11 cellular contexts compared by ENCODE assay signal in genomic region chr10:114658175-114658574, GRCh38. TPM values are rescaled to one million over a fixed set of nuclear protein-coding genes. Genes with fewer than 3 reads are reported as not detected.
DNase-seq lines count a peak whose midpoint lies in the region; ATAC-seq and TF ChIP-seq lines count a peak whose summit lies in the region.
"Had no signal": no experiment of that assay in that cellular context is flagged by ENCODE, and none has a peak within 500 bp of the region (broad histone marks: within the 10 kb centered on the region; RNA-seq: fewer than 3 reads in every experiment).

TSS of gene ABLIM1 (minus strand) at chr10:114658275. CDS start at chr10:114658200, 75 bp downstream.

- no peak for ATAC-seq in natural killer cell
- ATAC-seq in natural killer cell treated with Interleukin-12 subunit alpha and Interleukin-12 subunit beta and Interleukin-15 and Interleukin-18, amount 100 ng/mL, for 72 hours, result no peak
- ATAC-seq in HG03432 (IDR thresholded peaks at IDR 0.05; ENCODE audit: unreplicated experiment), result no peak
- no peak for ATAC-seq in HG03280 (IDR thresholded peaks at IDR 0.05; ENCODE audit: unreplicated experiment)
- ATAC-seq: stimulated activated effector memory CD8-positive, alpha-beta T cell treated with anti-CD3 and anti-CD28 coated beads, Interleukin-12 subunit alpha, Interleukin-12 subunit beta, amount 100 ng/mL, for 72 hours had no signal

- H3K9ac ChIP-seq in neural cell (ENCODE audit: low read length), result no peak within 1 kb of the TSS
- H3K9ac ChIP-seq: BLaER1 had no signal

- H3K27ac ChIP-seq in neural cell (ENCODE audit: low read length), result no peak within 1 kb of the TSS
- H3K27ac ChIP-seq: BLaER1 had no signal

- no peak for TF ChIP-seq CTCF in natural killer cell (IDR thresholded peaks at IDR 0.05)
- no peak for TF ChIP-seq CTCF in fibroblast of villous mesenchyme (IDR thresholded peaks at IDR 0.05; ENCODE audit: insufficient read depth, low read depth, low read length)
- no peak for TF ChIP-seq CTCF in neural cell (IDR thresholded peaks at IDR 0.05; ENCODE audit: poor library complexity, severe bottlenecking)

- no peaks in the 10 kb centered on the region for H3K9me3 Mint-ChIP-seq in natural killer cell
- H3K9me3 Mint-ChIP-seq in natural killer cell treated with Interleukin-12 subunit alpha and Interleukin-12 subunit beta and Interleukin-15 and Interleukin-18, amount 100 ng/mL, for 72 hours, result no peaks in the 10 kb centered on the region
- H3K9me3 Mint-ChIP-seq: stimulated activated effector memory CD8-positive, alpha-beta T cell treated with anti-CD3 and anti-CD28 coated beads, Interleukin-12 subunit alpha, Interleukin-12 subunit beta, amount 100 ng/mL, for 72 hours had no signal

- TF ChIP-seq EP300 in neural cell (conservative IDR thresholded peaks at IDR 0.05; ENCODE audit: poor library complexity, severe bottlenecking), result no peak

- no peaks in the 10 kb centered on the region for H3K36me3 Mint-ChIP-seq in natural killer cell
- no peaks in the 10 kb centered on the region for H3K36me3 Mint-ChIP-seq in natural killer cell treated with Interleukin-12 subunit alpha and Interleukin-12 subunit beta and Interleukin-15 and Interleukin-18, amount 100 ng/mL, for 72 hours
- H3K36me3 Mint-ChIP-seq: stimulated activated effector memory CD8-positive, alpha-beta T cell treated with anti-CD3 and anti-CD28 coated beads, Interleukin-12 subunit alpha, Interleukin-12 subunit beta, amount 100 ng/mL, for 72 hours had no signal

- H3K27me3 ChIP-seq in neural cell (ENCODE audit: insufficient read depth, low read depth, low read length), result no peaks in the 10 kb centered on the region
- H3K27me3 ChIP-seq: BLaER1 had no signal

- intact Hi-C loops in natural killer cell (cut with micrococcal nuclease), result no loop called here

- H3K4me2 ChIP-seq in neural cell (ENCODE audit: low read length), result no peak within 1 kb of the TSS
- H3K4me2 ChIP-seq: BLaER1 had no signal

- H3F3A ChIP-seq in neural cell (ENCODE audit: insufficient read depth, low read length, poor library complexity, severe bottlenecking), result no peaks in the 10 kb centered on the region

- no peak within 1 kb of the TSS for H3K27ac Mint-ChIP-seq in natural killer cell
- no peak within 1 kb of the TSS for H3K27ac Mint-ChIP-seq in natural killer cell treated with Interleukin-12 subunit alpha and Interleukin-12 subunit beta and Interleukin-15 and Interleukin-18, amount 100 ng/mL, for 72 hours
- H3K27ac Mint-ChIP-seq: stimulated activated effector memory CD8-positive, alpha-beta T cell treated with anti-CD3 and anti-CD28 coated beads, Interleukin-12 subunit alpha, Interleukin-12 subunit beta, amount 100 ng/mL, for 72 hours had no signal

- peaks cover 0 to 5% of the 10 kb centered on the region in 2 donors for H3K4me1 Mint-ChIP-seq in natural killer cell
- peaks cover 2 to 5% of the 10 kb centered on the region in 2 donors for H3K4me1 Mint-ChIP-seq in natural killer cell treated with Interleukin-12 subunit alpha and Interleukin-12 subunit beta and Interleukin-15 and Interleukin-18, amount 100 ng/mL, for 72 hours (ENCODE audit: low read depth in 2 of 2)
- H3K4me1 Mint-ChIP-seq: stimulated activated effector memory CD8-positive, alpha-beta T cell treated with anti-CD3 and anti-CD28 coated beads, Interleukin-12 subunit alpha, Interleukin-12 subunit beta, amount 100 ng/mL, for 72 hours had no signal

- no peaks in the 10 kb centered on the region for H3K9me2 ChIP-seq in neural cell (ENCODE audit: insufficient read depth, low read length)

- no peaks in the 10 kb centered on the region for H3K9me3 ChIP-seq in neural cell (ENCODE audit: low read length)
- H3K9me3 ChIP-seq: BLaER1 had no signal

- H3K36me3 ChIP-seq in neural cell (ENCODE audit: insufficient read depth, low read length), result no peaks in the 10 kb centered on the region
- H3K36me3 ChIP-seq: BLaER1 had no signal

- no peaks in the 10 kb centered on the region for H3K79me2 ChIP-seq in neural cell (replicated peaks; ENCODE audit: insufficient read depth, low read length)

- H3K4me3 ChIP-seq in fibroblast of villous mesenchyme (ENCODE audit: low read depth, low read length) (no peak within 1 kb of the TSS), neural cell (ENCODE audit: low read length) (no peak within 1 kb of the TSS)
- H3K4me3 ChIP-seq: BLaER1 had no signal

- H3K4me3 Mint-ChIP-seq in natural killer cell, result no peak within 1 kb of the TSS
- H3K4me3 Mint-ChIP-seq in natural killer cell treated with Interleukin-12 subunit alpha and Interleukin-12 subunit beta and Interleukin-15 and Interleukin-18, amount 100 ng/mL, for 72 hours, result no peak within 1 kb of the TSS
- H3K4me3 Mint-ChIP-seq: stimulated activated effector memory CD8-positive, alpha-beta T cell treated with anti-CD3 and anti-CD28 coated beads, Interleukin-12 subunit alpha, Interleukin-12 subunit beta, amount 100 ng/mL, for 72 hours had no signal

- no peaks in the 10 kb centered on the region for H4K20me1 ChIP-seq in neural cell (ENCODE audit: insufficient read depth)
- H4K20me1 ChIP-seq: BLaER1 had no signal

- TF ChIP-seq RAD21 in neural cell (conservative IDR thresholded peaks at IDR 0.05), result no peak

- DNase-seq in natural killer cell, result no peak
- no peak for DNase-seq in natural killer cell treated with Interleukin-12 subunit alpha and Interleukin-12 subunit beta and Interleukin-15 and Interleukin-18, amount 100 ng/mL, for 72 hours (ENCODE audit: low spot score)
- no peak for DNase-seq in fibroblast of villous mesenchyme (ENCODE audit: low read depth)
- DNase-seq in DMS 273 (lab: John Stamatoyannopoulos, UW; ENCODE audit: unreplicated experiment), result no peak
- no peak for DNase-seq in MV-4-11 (lab: John Stamatoyannopoulos, UW)
- DNase-seq: KG1 had no signal

- peaks cover 3 to 7% of the 10 kb centered on the region in 2 donors for H3K27me3 Mint-ChIP-seq in natural killer cell (ENCODE audit: low read depth in 2 of 2)
- peaks cover 7 to 8% of the 10 kb centered on the region in 2 donors for H3K27me3 Mint-ChIP-seq in natural killer cell treated with Interleukin-12 subunit alpha and Interleukin-12 subunit beta and Interleukin-15 and Interleukin-18, amount 100 ng/mL, for 72 hours

- no peak within 1 kb of the TSS for H2AFZ ChIP-seq in neural cell (ENCODE audit: low read depth, low read length)

TF ChIP-seq in neural cell, 6 proteins besides CTCF, POLR2A, EP300 and RAD21:
- TF ChIP-seq TAF1 (IDR thresholded peaks at IDR 0.05; ENCODE audit: low read depth) (no peak), MXI1 (conservative IDR thresholded peaks at IDR 0.05; ENCODE audit: poor library complexity, severe bottlenecking) (no peak), POLR2AphosphoS5 (IDR thresholded peaks at IDR 0.05) (no peak), REST (IDR thresholded peaks at IDR 0.05; ENCODE audit: borderline replicate concordance) (no peak), EZH2 (IDR thresholded peaks at IDR 0.05; ENCODE audit: borderline replicate concordance, insufficient read depth, low read length, poor library complexity, severe bottlenecking) (no peak), SMC3 (conservative IDR thresholded peaks at IDR 0.05; ENCODE audit: poor library complexity) (no peak)

RNA-seq across cellular contexts. Expression of gene ABLIM1, which starts in this region (rescaled TPM):
- total RNA-seq in natural killer cell (100 to 1,000 TPM in 1 of 3 donors, 10 to 100 TPM in 2; 71.9 to 118 (median 73.5) TPM), fibroblast of villous mesenchyme (10.0 and 18.6 TPM in 2 replicates)
- 10 to 100 TPM in 1 of 2 donors, 1 to 10 TPM in 1; 7.9 to 11.0 TPM for total RNA-seq in natural killer cell treated with Interleukin-12 subunit alpha and Interleukin-12 subunit beta and Interleukin-15 and Interleukin-18, amount 100 ng/mL, for 72 hours
- polyA plus RNA-seq in neural cell, result 9.6 and 10.1 TPM in 2 replicates
- 25.8 and 29.6 TPM in 2 replicates for polyA minus RNA-seq in neural cell
